In genomic region chr12:1588574-1588944, GRCh38 we compare ENCODE assay signal across 14 cellular contexts. TPM values are rescaled to one million over a fixed set of nuclear protein-coding genes. Genes with fewer than 3 reads are reported as not detected.
DNase-seq lines count a peak whose midpoint lies in the region; ATAC-seq, FAIRE-seq and TF ChIP-seq lines count a peak whose summit lies in the region.
"Had no signal": no experiment of that assay in that cellular context is flagged by ENCODE, and none has a peak within 500 bp of the region (broad histone marks: within the 10 kb centered on the region; RNA-seq: fewer than 3 reads in every experiment).

No MANE protein-coding gene starts in this region.

- no peak for ATAC-seq in HG03135 (IDR thresholded peaks at IDR 0.05; ENCODE audit: unreplicated experiment)

- H4K20me1 ChIP-seq in astrocyte (ENCODE audit: insufficient read depth, low read length) = peaks cover 59% of the 10 kb centered on the region

- H3K4me1 ChIP-seq in ACC112 (ENCODE audit: control insufficient read depth, insufficient read depth, low read length, unreplicated experiment) = peaks cover 36% of the 10 kb centered on the region
- peaks cover 42% of the 10 kb centered on the region for H3K4me1 ChIP-seq in CD8-positive, alpha-beta memory T cell (ENCODE audit: insufficient read depth, low read length)
- H3K4me1 ChIP-seq in astrocyte (ENCODE audit: insufficient read depth, low read length) = peaks cover 53% of the 10 kb centered on the region

- H3K79me2 ChIP-seq in ACC112 (ENCODE audit: control insufficient read depth, insufficient read depth, low read length, unreplicated experiment) (peaks cover 45% of the 10 kb centered on the region), astrocyte (ENCODE audit: insufficient read depth, low read length) (peaks cover 79% of the 10 kb centered on the region)

- FAIRE-seq in astrocyte (lab: Jason Lieb, UNC) = no peak
- FAIRE-seq: endometrium had no signal

- H3K4me3 ChIP-seq in ACC112 (ENCODE audit: low read depth, low read length) = 0 out of 2 replicates have a peak overlapping the region, but pooled peaks have one; percentile 6
- H3K4me3 ChIP-seq in CD8-positive, alpha-beta memory T cell (ENCODE audit: low read length) = no peak overlapping the region
- H3K4me3 ChIP-seq in astrocyte (ENCODE audit: insufficient read depth, low read depth, low read length) = no peak overlapping the region

- no peaks in the 10 kb centered on the region for H3K27me3 ChIP-seq in ACC112 (ENCODE audit: insufficient read depth, low read length)
- no peaks in the 10 kb centered on the region for H3K27me3 ChIP-seq in CD8-positive, alpha-beta memory T cell (ENCODE audit: insufficient read depth, low read length, poor library complexity, severe bottlenecking)
- H3K27me3 ChIP-seq in astrocyte (ENCODE audit: insufficient read depth, low read length) = no peaks in the 10 kb centered on the region

- H2AFZ ChIP-seq in ACC112 (ENCODE audit: low read length, unreplicated experiment) = no peak overlapping the region
- no peak overlapping the region for H2AFZ ChIP-seq in astrocyte (ENCODE audit: low read depth, low read length)

- H3K9me3 Mint-ChIP-seq in CD8-positive, alpha-beta memory T cell = no peaks in the 10 kb centered on the region
- H3K9me3 Mint-ChIP-seq in astrocyte (ENCODE audit: unreplicated experiment) (no peaks in the 10 kb centered on the region), nephron (no peaks in the 10 kb centered on the region)

- H3K4me1 Mint-ChIP-seq in CD8-positive, alpha-beta memory T cell = peaks cover 53 to 60% (median 60%) of the 10 kb centered on the region in 3 donors
- peaks cover 38% of the 10 kb centered on the region for H3K4me1 Mint-ChIP-seq in astrocyte (ENCODE audit: low read depth, unreplicated experiment)
- H3K4me1 Mint-ChIP-seq in nephron = peaks cover 70% of the 10 kb centered on the region

- DNase-seq in CD8-positive, alpha-beta memory T cell = no peak
- DNase-seq in astrocyte (ENCODE audit: low read depth) (no peak), superior temporal gyrus (ENCODE audit: extremely low spot score) (no peak), iPS-NIHi7 (ENCODE audit: extremely low spot score) (no peak), GDM1 (lab: John Stamatoyannopoulos, UW) (no peak)
- DNase-seq: activated CD8-positive, alpha-beta memory T cell treated with anti-CD3 and anti-CD28 coated beads, Interleukin-2, amount 50 U/mL, for 4 hours; Caco-2; NCI-H1105; stimulated activated CD4-positive, alpha-beta T cell treated with anti-CD3 and anti-CD28 coated beads, Interleukin-2, amount 100 ng/mL, for 48 hours had no signal

- no peaks in the 10 kb centered on the region for H3K9me3 ChIP-seq in CD8-positive, alpha-beta memory T cell (ENCODE audit: low read length)
- no peaks in the 10 kb centered on the region for H3K9me3 ChIP-seq in astrocyte (ENCODE audit: insufficient read depth, low read depth, low read length)
- H3K9me3 ChIP-seq: Caco-2 had no signal

- peaks cover 0 to 55% (median 9%) of the 10 kb centered on the region in 3 donors for H3K36me3 Mint-ChIP-seq in CD8-positive, alpha-beta memory T cell
- H3K36me3 Mint-ChIP-seq in astrocyte (ENCODE audit: low read depth, unreplicated experiment) (peaks cover 2% of the 10 kb centered on the region), nephron (ENCODE audit: low read depth) (no peaks in the 10 kb centered on the region)

- H3K4me3 Mint-ChIP-seq in CD8-positive, alpha-beta memory T cell = peak overlapping the region in 3 of 7 donors; percentile 12 to 33 (median 15)
- H3K4me3 Mint-ChIP-seq in astrocyte (ENCODE audit: unreplicated experiment) (no peak overlapping the region), nephron (peak overlapping the region in 2 of 3 experiments; percentile 19 to 41)

- CTCF ChIA-PET in CD8-positive, alpha-beta memory T cell (lab: Charles Lee) = interaction anchor here (1.1 to 9.6 kb wide), 4 partner anchors 13 to 471 kb away, joined by 3 to 138 read pairs (median 5); no protein-coding TSS in a partner anchor

- no peak overlapping the region for H3K9ac ChIP-seq in astrocyte (ENCODE audit: low read length)

- no peaks in the 10 kb centered on the region for H3K27me3 Mint-ChIP-seq in CD8-positive, alpha-beta memory T cell
- no peaks in the 10 kb centered on the region for H3K27me3 Mint-ChIP-seq in astrocyte (ENCODE audit: low read depth, unreplicated experiment)
- peaks cover 2% of the 10 kb centered on the region for H3K27me3 Mint-ChIP-seq in nephron (ENCODE audit: low read depth)
- H3K27me3 Mint-ChIP-seq: progenitor cell of endocrine pancreas had no signal

- H3K27ac Mint-ChIP-seq in CD8-positive, alpha-beta memory T cell = peak overlapping the region in 7 of 8 donors; percentile 35 to 89 (median 73)
- H3K27ac Mint-ChIP-seq in astrocyte (ENCODE audit: unreplicated experiment) = no peak overlapping the region
- H3K27ac Mint-ChIP-seq in nephron = peak overlapping the region; percentile 33 to 61 (median 52)
- H3K27ac Mint-ChIP-seq: progenitor cell of endocrine pancreas had no signal

- peak overlapping the region; percentile 38 for H3K4me2 ChIP-seq in astrocyte (ENCODE audit: low read length)

- H3K36me3 ChIP-seq in ACC112 (ENCODE audit: insufficient read depth, low read length) (no peaks in the 10 kb centered on the region), astrocyte (ENCODE audit: insufficient read depth, low read length) (no peaks in the 10 kb centered on the region)
- no peaks in the 10 kb centered on the region for H3K36me3 ChIP-seq in CD8-positive, alpha-beta memory T cell (ENCODE audit: insufficient read depth, low read length)

- H3K27ac ChIP-seq in ACC112 (ENCODE audit: low read depth, low read length) = peak overlapping the region; percentile 2; the same call in 1 of the 2 replicates
- H3K27ac ChIP-seq in CD8-positive, alpha-beta memory T cell (ENCODE audit: low read depth, low read length) = no peak overlapping the region
- H3K27ac ChIP-seq in astrocyte (ENCODE audit: low read depth, low read length) = no peak overlapping the region

- POLR2A ChIA-PET in CD8-positive, alpha-beta memory T cell (lab: Charles Lee) = no interaction called here

- no peak for TF ChIP-seq CTCF in astrocyte (IDR thresholded peaks at IDR 0.05; ENCODE audit: insufficient read depth, low read depth, low read length)
- TF ChIP-seq CTCF in nephron (IDR thresholded peaks at IDR 0.05; ENCODE audit: unreplicated experiment in 3 of 3) = no peak

RNA-seq across cellular contexts. Expression of gene FBXL14, which starts 5.8 kb away (rescaled TPM):
- total RNA-seq in CD8-positive, alpha-beta memory T cell = 10 to 100 TPM; 20.5 to 22.1 TPM
- polyA plus RNA-seq in CD8-positive, alpha-beta memory T cell = 30.4 TPM
- total RNA-seq in astrocyte = 9.2 and 9.8 TPM in 2 replicates

RNA-seq across cellular contexts. Expression of gene WNT5B, which starts 40.5 kb away (rescaled TPM):
- total RNA-seq in CD8-positive, alpha-beta memory T cell = not detected
- not detected for polyA plus RNA-seq in CD8-positive, alpha-beta memory T cell
- total RNA-seq in astrocyte = 110 TPM in 2 replicates

Comparison
In these comparisons a context has a peak if more than half of its experiments do, and no peak if none do; other contexts are left out.
1. RNA of gene WNT5B, which starts 40.5 kb away (total RNA-seq): 110 TPM in astrocyte; not detected in CD8-positive, alpha-beta memory T cell; every median in the first group is over 10 times any median in the second.